ENCODE assay signal across 19 cellular contexts in the genomic region with DNA sequence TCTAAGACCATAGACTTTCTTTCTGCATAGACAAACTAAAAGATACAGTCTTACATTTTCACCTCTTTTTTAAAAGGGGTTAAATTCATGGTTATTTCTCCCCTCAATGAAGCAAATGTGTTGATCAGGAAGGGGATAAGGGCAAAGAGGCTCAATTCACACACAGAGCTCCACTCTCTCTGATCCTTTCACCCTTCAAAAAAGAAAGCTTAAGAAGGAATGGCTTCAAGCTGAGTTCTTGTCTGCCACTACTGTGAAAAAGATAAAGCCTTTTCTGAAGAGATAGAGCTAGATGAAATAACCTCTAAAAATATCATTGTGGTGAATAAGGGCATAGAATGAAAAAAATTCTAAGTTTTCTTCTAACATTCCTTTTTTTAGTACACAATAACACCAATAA.
"Had no signal": no experiment of that assay in that cellular context is flagged by ENCODE, and none has a peak within 500 bp of the region (broad histone marks: within the 10 kb centered on the region; RNA-seq: fewer than 3 reads in every experiment).

No MANE protein-coding gene starts in this region.

- DNase-seq: activated CD4-positive, alpha-beta T cell treated with anti-CD3 and anti-CD28 coated beads, Interleukin-2, amount 50 U/mL, for 48 hours; activated effector memory CD4-positive, alpha-beta T cell treated with Interleukin-2 at 50 U/mL for 16 hours; activated naive CD4-positive, alpha-beta T cell treated with anti-CD3 and anti-CD28 coated beads for 36 hours; activated T-cell treated with anti-CD3 and anti-CD28 coated beads, Interleukin-2, amount 50 U/mL, for 72 hours; amygdala; effector memory CD4-positive, alpha-beta T cell; hypothalamus; immature natural killer cell; lower lobe of right lung; naive thymus-derived CD4-positive, alpha-beta T cell; retina; stimulated activated CD4-positive, alpha-beta T cell treated with anti-CD3 and anti-CD28 coated beads, Interleukin-4, amount 100 ng/mL, for 24 hours; stimulated activated naive CD4-positive, alpha-beta T cell treated with Interleukin-2 at 50 U/mL for 16 hours; T-helper 1 cell; WERI-Rb-1 had no signal

- H3K4me1 ChIP-seq: lower lobe of right lung, vagina had no signal

- H3K36me3 ChIP-seq: thoracic aorta, WERI-Rb-1 had no signal

- H3K27me3 ChIP-seq: esophagus muscularis mucosa, vagina had no signal

- H3K4me3 ChIP-seq: esophagus muscularis mucosa, lower lobe of right lung, thoracic aorta, vagina had no signal

- H3K9me3 ChIP-seq: esophagus muscularis mucosa, lower lobe of right lung, thoracic aorta, vagina had no signal

- H3K27ac ChIP-seq: esophagus muscularis mucosa, lower lobe of right lung, thoracic aorta, vagina, WERI-Rb-1 had no signal

- ATAC-seq: activated T-cell treated with anti-CD3 and anti-CD28 coated beads, Interleukin-2, amount 50 U/mL, for 72 hours; left lobe of liver; lower lobe of right lung; naive thymus-derived CD4-positive, alpha-beta T cell had no signal
